22 cellular contexts compared by ENCODE assay signal in the genomic region with DNA sequence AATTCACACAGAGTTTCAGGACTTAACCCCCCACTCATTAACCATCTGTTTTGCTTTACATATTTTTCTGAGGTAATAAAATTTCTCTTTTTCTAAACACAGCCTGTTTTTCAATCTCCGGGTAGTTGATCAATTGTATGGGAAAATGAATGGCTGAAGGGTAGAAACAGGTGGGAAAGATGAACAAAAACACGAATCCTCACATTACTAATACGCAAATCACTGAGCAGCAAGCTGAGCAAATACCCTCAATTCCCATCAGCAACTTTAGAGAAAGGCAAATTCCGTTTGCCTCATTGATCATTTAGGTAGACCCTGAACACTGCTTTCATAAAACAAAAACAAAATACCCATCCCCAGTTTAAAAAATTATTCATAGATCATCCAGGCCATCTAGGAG. TPM values are rescaled to one million over a fixed set of nuclear protein-coding genes. Genes with fewer than 3 reads are reported as not detected.
DNase-seq lines count a peak whose midpoint lies in the region; ATAC-seq, FAIRE-seq and TF ChIP-seq lines count a peak whose summit lies in the region.
"Had no signal": no experiment of that assay in that cellular context is flagged by ENCODE, and none has a peak within 500 bp of the region (broad histone marks: within the 10 kb centered on the region; RNA-seq: fewer than 3 reads in every experiment).

No MANE protein-coding gene starts in this region.

- peak overlapping the region; percentile 3 for H3K4me3 Mint-ChIP-seq in activated CD4-positive, alpha-beta T cell treated with anti-CD3 and anti-CD28 coated beads, Interleukin-2, amount 10 ng/mL, durations not matched to agents 24 days and 14 days
- peak overlapping the region in 2 of 3 donors; percentile 13 to 91 for H3K4me3 Mint-ChIP-seq in T-cell
- H3K4me3 Mint-ChIP-seq: activated B cell treated with CpG ODN at 0.5 μM for 24 hours had no signal

- no peaks in the 10 kb centered on the region for H3K9me3 ChIP-seq in keratinocyte (ENCODE audit: control insufficient read depth, low read depth, low read length)
- H3K9me3 ChIP-seq: gastrocnemius medialis, Peyer's patch, right atrium auricular region, vagina had no signal

- H3K9me1 ChIP-seq in keratinocyte (ENCODE audit: control insufficient read depth, extremely low read depth, insufficient read depth, low read length), result no peaks in the 10 kb centered on the region

- POLR2A ChIA-PET in T-cell (lab: Charles Lee), result interaction anchor here (0.6 to 1.0 kb wide), 2 partner anchors 260 to 510 kb away, joined by 3 to 5 read pairs; no protein-coding TSS in a partner anchor

- no peak overlapping the region for H3K4me3 ChIP-seq in keratinocyte (ENCODE audit: control insufficient read depth in 2 of 3, extremely low read depth in 1 of 3, insufficient read depth in 2 of 3, low read depth in 1 of 3, low read length in 3 of 3)
- H3K4me3 ChIP-seq: gastrocnemius medialis, K562, Peyer's patch, right atrium auricular region, vagina had no signal

- peak overlapping the region; percentile 99 for H3K4me2 ChIP-seq in keratinocyte (ENCODE audit: control insufficient read depth, extremely low read depth, insufficient read depth, low read depth, low read length)

- peak; percentile 26 for FAIRE-seq in keratinocyte (lab: Jason Lieb, UNC)
- FAIRE-seq: A204.1, H1, K562 had no signal

- ATAC-seq in T-cell (replicated peaks in 1 of 4), result no peak
- ATAC-seq: esophagus mucosa, gastrocnemius medialis, K562 had no signal

- H3K36me3 Mint-ChIP-seq in activated CD4-positive, alpha-beta T cell treated with anti-CD3 and anti-CD28 coated beads, Interleukin-2, amount 10 ng/mL, durations not matched to agents 24 days and 14 days (ENCODE audit: low read depth), result peaks cover 14% of the 10 kb centered on the region
- no peaks in the 10 kb centered on the region for H3K36me3 Mint-ChIP-seq in T-cell

- H3K27ac ChIP-seq in keratinocyte (ENCODE audit: control insufficient read depth, insufficient read depth, low read length), result no peak overlapping the region
- H3K27ac ChIP-seq: Peyer's patch, vagina had no signal

- H3K36me3 ChIP-seq in keratinocyte (ENCODE audit: control insufficient read depth in 2 of 2, extremely low read depth in 1 of 2, insufficient read depth in 2 of 2, low read length in 2 of 2), result no peaks in the 10 kb centered on the region
- H3K36me3 ChIP-seq: gastrocnemius medialis, Peyer's patch, right atrium auricular region, vagina had no signal

- H3K27me3 ChIP-seq in keratinocyte (ENCODE audit: control insufficient read depth, extremely low read depth, insufficient read depth, low read length), result no peaks in the 10 kb centered on the region
- H3K27me3 ChIP-seq: gastrocnemius medialis, Peyer's patch, right atrium auricular region, vagina had no signal

- H3K9ac ChIP-seq in keratinocyte (ENCODE audit: control insufficient read depth, extremely low read depth, insufficient read depth, low read length), result no peak overlapping the region

- H3K4me1 ChIP-seq in keratinocyte (ENCODE audit: control insufficient read depth, extremely low read depth, insufficient read depth, low read length), result peaks cover 52% of the 10 kb centered on the region
- H3K4me1 ChIP-seq: Peyer's patch had no signal

- DNase-seq in activated CD4-positive, alpha-beta T cell treated with anti-CD3 and anti-CD28 coated beads, Interleukin-2, amount 10 ng/mL, durations not matched to agents 24 days and 14 days, result peak; percentile 28
- no peak for DNase-seq in activated CD4-positive, alpha-beta T cell treated with anti-CD3 and anti-CD28 coated beads, Interleukin-2, amount 50 U/mL, for 1 hour
- DNase-seq in GM10266 (ENCODE audit: extremely low spot score) (peak; percentile 35), T-cell (no peak), keratinocyte (ENCODE audit: low read depth, low spot score) (no peak), retina (no peak), NOMO-1 treated with DMSO at 0.1 percent for 48 hours (lab: John Stamatoyannopoulos, UW; ENCODE audit: unreplicated experiment) (no peak), GM19238 (ENCODE audit: insufficient read length, low spot score) (no peak)
- DNase-seq: activated B cell treated with CpG ODN at 0.5 μM for 24 hours, cerebellar nuclear complex, DMS 273 treated with DMSO at 0.1 percent for 48 hours, gastrocnemius medialis, NCI-H1694, Peyer's patch, T1000 had no signal

- peaks cover 38% of the 10 kb centered on the region for H3K79me2 ChIP-seq in keratinocyte (ENCODE audit: control insufficient read depth, insufficient read depth, low read length)

- dilution Hi-C loops in keratinocyte (cut with MboI; ENCODE audit: extremely low pct_ligation_motif_present, low sequenced_read_pairs), result no loop called here

- H3K9me3 Mint-ChIP-seq in activated CD4-positive, alpha-beta T cell treated with anti-CD3 and anti-CD28 coated beads, Interleukin-2, amount 10 ng/mL, durations not matched to agents 24 days and 14 days, result peaks cover 6% of the 10 kb centered on the region
- no peaks in the 10 kb centered on the region for H3K9me3 Mint-ChIP-seq in T-cell
- H3K9me3 Mint-ChIP-seq: activated B cell treated with CpG ODN at 0.5 μM for 24 hours had no signal

- TF ChIP-seq CTCF in GM10266 (IDR thresholded peaks at IDR 0.05; ENCODE audit: control insufficient read depth, insufficient read depth, low read depth, missing control alignments) (no peak), keratinocyte (optimal IDR thresholded peaks at IDR 0.05 in 1 of 3, IDR thresholded peaks at IDR 0.05 in 1 of 3, conservative IDR thresholded peaks at IDR 0.05 in 1 of 3; ENCODE audit: extremely low read depth in 1 of 3, insufficient read depth in 2 of 3, low read length in 3 of 3) (no peak)

- intact Hi-C loops in activated CD4-positive, alpha-beta T cell treated with anti-CD3 and anti-CD28 coated beads, Interleukin-2, amount 10 ng/mL, durations not matched to agents 24 days and 14 days (cut with micrococcal nuclease), result no loop called here

- H3K27me3 Mint-ChIP-seq in activated CD4-positive, alpha-beta T cell treated with anti-CD3 and anti-CD28 coated beads, Interleukin-2, amount 10 ng/mL, durations not matched to agents 24 days and 14 days, result no peaks in the 10 kb centered on the region
- no peaks in the 10 kb centered on the region for H3K27me3 Mint-ChIP-seq in T-cell
- H3K27me3 Mint-ChIP-seq: activated B cell treated with CpG ODN at 0.5 μM for 24 hours had no signal

- H3K4me1 Mint-ChIP-seq in activated CD4-positive, alpha-beta T cell treated with anti-CD3 and anti-CD28 coated beads, Interleukin-2, amount 10 ng/mL, durations not matched to agents 24 days and 14 days, result peaks cover 49% of the 10 kb centered on the region
- peaks cover 53 to 63% (median 53%) of the 10 kb centered on the region in 3 donors for H3K4me1 Mint-ChIP-seq in T-cell

- no peak overlapping the region for H2AFZ ChIP-seq in keratinocyte (ENCODE audit: control insufficient read depth, low read length)

- peak overlapping the region; percentile 31 for H3K27ac Mint-ChIP-seq in activated CD4-positive, alpha-beta T cell treated with anti-CD3 and anti-CD28 coated beads, Interleukin-2, amount 10 ng/mL, durations not matched to agents 24 days and 14 days
- H3K27ac Mint-ChIP-seq in T-cell, result peak overlapping the region; percentile 91 to 99

- H4K20me1 ChIP-seq in keratinocyte (ENCODE audit: control insufficient read depth, extremely low read depth, insufficient read depth, low read length), result no peaks in the 10 kb centered on the region

- CTCF ChIA-PET in T-cell (lab: Charles Lee), result interaction anchor here in 1 of 2 donors (1.2 to 3.1 kb wide), 3 partner anchors 10 to 262 kb away, joined by 3 to 47 read pairs (median 15); a partner anchor contains a TSS

RNA-seq across cellular contexts. Expression of a gene that starts 1.9 kb away (rescaled TPM):
- total RNA-seq in activated CD4-positive, alpha-beta T cell treated with anti-CD3 and anti-CD28 coated beads, Interleukin-2, amount 10 ng/mL, durations not matched to agents 24 days and 14 days, result 52.1 and 57.6 TPM in 2 replicates
- total RNA-seq in T-cell, result 10 to 100 TPM in 1 of 5 donors, 1 to 10 TPM in 4; 6.6 to 11.4 (median 7.2) TPM
- polyA plus RNA-seq in keratinocyte, result 15.5 to 36.3 TPM (median 18.9 TPM) in 3 replicates
- 6.5 TPM for polyA plus RNA-seq in keratinocyte (2011; ENCODE audit: low read depth)
- polyA plus RNA-seq in keratinocyte (2011; cell fraction: cytosol; rRNA removed), result 5.3 and 9.9 TPM in 2 replicates
- 27.2 and 41.4 TPM in 2 replicates for polyA plus RNA-seq in keratinocyte (2011; cell fraction: nucleus; rRNA removed)
- 2.8 and 14.6 TPM in 2 replicates for polyA plus RNA-seq in keratinocyte (2012; ENCODE audit: low replicate concordance)
- polyA minus RNA-seq in keratinocyte, result 7.4 to 35.5 TPM (median 7.6 TPM) in 3 replicates
- polyA minus RNA-seq in keratinocyte (2011; cell fraction: cytosol; rRNA and poly(A)+ RNA removed), result 3.6 TPM
- 7.8 and 21.7 TPM in 2 replicates for polyA minus RNA-seq in keratinocyte (2011; cell fraction: nucleus; rRNA and poly(A)+ RNA removed)
- total RNA-seq: G401 had no signal

RNA-seq across cellular contexts. Expression of a gene that starts 10.7 kb away (rescaled TPM):
- 53.0 and 54.4 TPM in 2 replicates for total RNA-seq in activated CD4-positive, alpha-beta T cell treated with anti-CD3 and anti-CD28 coated beads, Interleukin-2, amount 10 ng/mL, durations not matched to agents 24 days and 14 days
- 10 to 100 TPM; 15.4 to 21.3 (median 19.3) TPM for total RNA-seq in T-cell
- 16.9 to 35.2 TPM (median 28.6 TPM) in 3 replicates for polyA plus RNA-seq in keratinocyte
- 2.9 TPM for polyA plus RNA-seq in keratinocyte (2011; ENCODE audit: low read depth)
- polyA plus RNA-seq in keratinocyte (2011; cell fraction: cytosol; rRNA removed), result 23.3 and 35.5 TPM in 2 replicates
- polyA plus RNA-seq in keratinocyte (2011; cell fraction: nucleus; rRNA removed), result 10.1 and 11.4 TPM in 2 replicates
- polyA plus RNA-seq in keratinocyte (2012; ENCODE audit: low replicate concordance), result 20.4 and 41.0 TPM in 2 replicates
- polyA minus RNA-seq in keratinocyte, result 0.72 to 7.6 TPM (median 3.5 TPM) in 3 replicates
- 14.0 TPM for polyA minus RNA-seq in keratinocyte (2011; cell fraction: cytosol; rRNA and poly(A)+ RNA removed)
- 4.0 and 4.2 TPM in 2 replicates for polyA minus RNA-seq in keratinocyte (2011; cell fraction: nucleus; rRNA and poly(A)+ RNA removed)

Comparison
In these comparisons a context has a peak if more than half of its experiments do, and no peak if none do; other contexts are left out.
1. DNase-seq: peak in activated CD4-positive, alpha-beta T cell treated with anti-CD3 and anti-CD28 coated beads, Interleukin-2, amount 10 ng/mL, durations not matched to agents 24 days and 14 days (single experiment) and GM10266 (single experiment); none in activated CD4-positive, alpha-beta T cell treated with anti-CD3 and anti-CD28 coated beads, Interleukin-2, amount 50 U/mL, for 1 hour (single experiment), T-cell (0 of 34), keratinocyte (single experiment), retina (single experiment), NOMO-1 treated with DMSO at 0.1 percent for 48 hours (single experiment) and GM19238 (single experiment).